12 cellular contexts compared by ENCODE assay signal in genomic region chr2:205687018-205687956, GRCh38. TPM values are rescaled to one million over a fixed set of nuclear protein-coding genes. Genes with fewer than 3 reads are reported as not detected.
DNase-seq lines count a peak whose midpoint lies in the region; ATAC-seq, FAIRE-seq and TF ChIP-seq lines count a peak whose summit lies in the region.
"Had no signal": no experiment of that assay in that cellular context is flagged by ENCODE, and none has a peak within 500 bp of the region (broad histone marks: within the 10 kb centered on the region; RNA-seq: fewer than 3 reads in every experiment).

No MANE protein-coding gene starts in this region.

- no peaks in the 10 kb centered on the region for H3K9me3 Mint-ChIP-seq in T-helper 2 cell treated with Interferon-gamma antibody and Interleukin-4, amounts not matched to agents 5 μg/mL and 100 μg/mL, for 36 hours
- H3K9me3 Mint-ChIP-seq in astrocyte (ENCODE audit: unreplicated experiment) = no peaks in the 10 kb centered on the region

- no peak for FAIRE-seq in astrocyte (lab: Jason Lieb, UNC)
- FAIRE-seq: frontal cortex, small intestine, urothelium cell line had no signal

- no peak overlapping the region for H3K27ac Mint-ChIP-seq in T-helper 2 cell treated with Interferon-gamma antibody and Interleukin-4, amounts not matched to agents 5 μg/mL and 100 μg/mL, for 36 hours
- H3K27ac Mint-ChIP-seq in astrocyte (ENCODE audit: unreplicated experiment) = no peak overlapping the region

- peak overlapping the region; percentile 86 for H3K4me3 Mint-ChIP-seq in T-helper 2 cell treated with Interferon-gamma antibody and Interleukin-4, amounts not matched to agents 5 μg/mL and 100 μg/mL, for 36 hours
- H3K4me3 Mint-ChIP-seq in astrocyte (ENCODE audit: unreplicated experiment) = peak overlapping the region; percentile 89

- H3K4me3 ChIP-seq in astrocyte (ENCODE audit: insufficient read depth, low read depth, low read length) (peak overlapping the region; percentile 80), subcutaneous abdominal adipose tissue (ENCODE audit: low read depth in 1 of 5, low read length in 5 of 5) (peak overlapping the region; percentile 30 to 83 (median 81)), left lung (peak overlapping the region in 1 of 2 donors; percentile 68)

- no peak for TF ChIP-seq CTCF in astrocyte (IDR thresholded peaks at IDR 0.05; ENCODE audit: insufficient read depth, low read depth, low read length)
- no peak for TF ChIP-seq CTCF in left lung (IDR thresholded peaks at IDR 0.05)

- peak overlapping the region; percentile 92 for H3K4me2 ChIP-seq in astrocyte (ENCODE audit: low read length)

- no peaks in the 10 kb centered on the region for H3K27me3 ChIP-seq in astrocyte (ENCODE audit: insufficient read depth, low read length)
- H3K27me3 ChIP-seq in subcutaneous abdominal adipose tissue (ENCODE audit: control insufficient read depth in 5 of 5, insufficient read depth in 4 of 5, low read length in 5 of 5) = no peaks in the 10 kb centered on the region
- peaks cover 0 to 56% of the 10 kb centered on the region in 2 donors for H3K27me3 ChIP-seq in left lung

- peaks cover 43% of the 10 kb centered on the region for H4K20me1 ChIP-seq in astrocyte (ENCODE audit: insufficient read depth, low read length)

- ATAC-seq in left lung = no peak

- peaks cover 16% of the 10 kb centered on the region for H3K36me3 Mint-ChIP-seq in T-helper 2 cell treated with Interferon-gamma antibody and Interleukin-4, amounts not matched to agents 5 μg/mL and 100 μg/mL, for 36 hours (ENCODE audit: low read depth)
- peaks cover 2% of the 10 kb centered on the region for H3K36me3 Mint-ChIP-seq in astrocyte (ENCODE audit: low read depth, unreplicated experiment)

- H3K79me2 ChIP-seq in astrocyte (ENCODE audit: insufficient read depth, low read length) = peaks cover 99% of the 10 kb centered on the region

- H3K9me3 ChIP-seq in astrocyte (ENCODE audit: insufficient read depth, low read depth, low read length) (no peaks in the 10 kb centered on the region), subcutaneous abdominal adipose tissue (ENCODE audit: control insufficient read depth in 5 of 5, low read length in 5 of 5) (no peaks in the 10 kb centered on the region), left lung (no peaks in the 10 kb centered on the region)

- peaks cover 24% of the 10 kb centered on the region for H3K4me1 Mint-ChIP-seq in T-helper 2 cell treated with Interferon-gamma antibody and Interleukin-4, amounts not matched to agents 5 μg/mL and 100 μg/mL, for 36 hours (ENCODE audit: low read depth)
- H3K4me1 Mint-ChIP-seq in astrocyte (ENCODE audit: low read depth, unreplicated experiment) = peaks cover 22% of the 10 kb centered on the region

- H3K27ac ChIP-seq in astrocyte (ENCODE audit: low read depth, low read length) (peak overlapping the region; percentile 43), subcutaneous abdominal adipose tissue (ENCODE audit: low read depth, low read length) (peak overlapping the region; percentile 88), left lung (no peak overlapping the region)

- H3K9ac ChIP-seq in astrocyte (ENCODE audit: low read length) = peak overlapping the region; percentile 92
- peak overlapping the region; percentile 46 to 88 (median 77) for H3K9ac ChIP-seq in subcutaneous abdominal adipose tissue (ENCODE audit: low read length in 5 of 5)

- no peak for DNase-seq in T-helper 2 cell treated with Interferon-gamma antibody and Interleukin-4, amounts not matched to agents 5 μg/mL and 100 μg/mL, for 36 hours (ENCODE audit: low spot score)
- DNase-seq in T-helper 2 cell (no peak), astrocyte (ENCODE audit: low read depth) (no peak), islet precursor cell (peak; percentile 96), left lung (no peak), SIG-M5 (lab: John Stamatoyannopoulos, UW) (no peak), amygdala (lab: John Stamatoyannopoulos, UW) (no peak)
- DNase-seq: RPMI8226, small intestine had no signal

- intact Hi-C loops in left lung (cut with DNase I) = loop anchor here in 1 of 2 donors (10.0 kb wide), 1 partner anchor 1362 kb away; no protein-coding TSS in a partner anchor

- H3K27me3 Mint-ChIP-seq in T-helper 2 cell treated with Interferon-gamma antibody and Interleukin-4, amounts not matched to agents 5 μg/mL and 100 μg/mL, for 36 hours (ENCODE audit: low read depth) = peaks cover 64% of the 10 kb centered on the region
- no peaks in the 10 kb centered on the region for H3K27me3 Mint-ChIP-seq in astrocyte (ENCODE audit: low read depth, unreplicated experiment)

- peak overlapping the region; percentile 3 for H2AFZ ChIP-seq in astrocyte (ENCODE audit: low read depth, low read length)

- peaks cover 4% of the 10 kb centered on the region for H3K36me3 ChIP-seq in astrocyte (ENCODE audit: insufficient read depth, low read length)
- no peaks in the 10 kb centered on the region for H3K36me3 ChIP-seq in subcutaneous abdominal adipose tissue (ENCODE audit: control insufficient read depth in 5 of 5, insufficient read depth in 5 of 5, low read length in 5 of 5)
- H3K36me3 ChIP-seq in left lung = no peaks in the 10 kb centered on the region

- peaks cover 32% of the 10 kb centered on the region for H3K4me1 ChIP-seq in astrocyte (ENCODE audit: insufficient read depth, low read length)
- H3K4me1 ChIP-seq in subcutaneous abdominal adipose tissue (ENCODE audit: control insufficient read depth in 5 of 5, insufficient read depth in 5 of 5, low read length in 5 of 5) = peaks cover 0 to 79% (median 63%) of the 10 kb centered on the region in 5 donors
- H3K4me1 ChIP-seq in left lung = peaks cover 5 to 44% of the 10 kb centered on the region in 2 donors

RNA-seq across cellular contexts. Expression of gene NRP2, which starts 5.0 kb away (rescaled TPM):
- total RNA-seq in astrocyte (68.5 and 76.7 TPM in 2 replicates), left lung (100 to 1,000 TPM in 1 of 2 donors, 10 to 100 TPM in 1; 75.7 to 122 TPM)

Comparison
In these comparisons a context has a peak if more than half of its experiments do, and no peak if none do; other contexts are left out.
1. H3K27ac ChIP-seq: peak in astrocyte (single experiment) and subcutaneous abdominal adipose tissue (single experiment); none in left lung (0 of 2).